In genomic region chr4:25563071-25563564, GRCh38 we compare ENCODE assay signal across 13 cellular contexts.
A peak's percentile ranks its signal among the peaks of the same experiment; 100 is the strongest.
DNase-seq lines count a peak whose midpoint lies in the region; ATAC-seq and TF ChIP-seq lines count a peak whose summit lies in the region.
"Had no signal": no experiment of that assay in that cellular context is flagged by ENCODE, and none has a peak within 500 bp of the region (broad histone marks: within the 10 kb centered on the region; RNA-seq: fewer than 3 reads in every experiment).

No MANE protein-coding gene starts in this region.

- no peak for TF ChIP-seq CTCF in lung (IDR thresholded peaks at IDR 0.05; ENCODE audit: control extremely low read depth, extremely low read depth)
- TF ChIP-seq CTCF in gastroesophageal sphincter (IDR thresholded peaks at IDR 0.05), result no peak

- no peak overlapping the region for H3K4me3 ChIP-seq in lung
- no peak overlapping the region for H3K4me3 ChIP-seq in gastroesophageal sphincter

- peak; percentile 79 for DNase-seq in DMS153 (lab: John Stamatoyannopoulos, UW)
- DNase-seq in NCI-H1417 treated with DMSO at 0.1 percent for 48 hours (lab: John Stamatoyannopoulos, UW), result peak; percentile 70
- peak; percentile 75 for DNase-seq in NCI-H748 (lab: John Stamatoyannopoulos, UW; ENCODE audit: unreplicated experiment)
- peak; percentile 74 for DNase-seq in lung (ENCODE audit: low spot score)
- DNase-seq in hepatic stellate cell (ENCODE audit: low spot score), result no peak
- DNase-seq in globus pallidus (ENCODE audit: low spot score), result no peak
- DNase-seq: activated naive CD4-positive, alpha-beta T cell treated with anti-CD3 and anti-CD28 coated beads for 36 hours; KBM-7; kidney glomerular epithelial cell; stimulated activated CD4-positive, alpha-beta T cell treated with anti-CD3 and anti-CD28 coated beads, Interleukin-4, amount 100 ng/mL, for 4 hours; stimulated activated naive B cell treated with anti-CD40 and anti-IgM and Interleukin-4, amounts not matched to agents 10 μg/mL and 1 μg/mL and 100 μg/mL, for 72 hours had no signal

- WGBS in lung, 2 donors, result 58 to 70% methylated on average over 8 of the region's 8 CpGs
- 67 to 81% methylated on average over 3 to 5 of the region's 8 CpGs for WGBS in gastroesophageal sphincter (ENCODE audit: low coverage in 1 of 2), 2 donors

- H3K27ac ChIP-seq in lung (ENCODE audit: low read depth in 1 of 2, low read length in 1 of 2) (peak overlapping the region in 1 of 2 donors; percentile 39), gastroesophageal sphincter (no peak overlapping the region)

- no peak for TF ChIP-seq POLR2A in gastroesophageal sphincter (IDR thresholded peaks at IDR 0.05)

- no peaks in the 10 kb centered on the region for H3K4me1 ChIP-seq in lung (ENCODE audit: control insufficient read depth in 2 of 2, insufficient read depth in 2 of 2, low read length in 2 of 2)
- no peaks in the 10 kb centered on the region for H3K4me1 ChIP-seq in gastroesophageal sphincter

- H3K27me3 ChIP-seq in lung (ENCODE audit: control insufficient read depth, insufficient read depth), result no peaks in the 10 kb centered on the region
- H3K27me3 ChIP-seq in gastroesophageal sphincter, result no peaks in the 10 kb centered on the region

- ATAC-seq in lung (ENCODE audit: insufficient read depth, low FRiP score) (no peak), gastroesophageal sphincter (no peak), GM21515 (IDR thresholded peaks at IDR 0.05; ENCODE audit: unreplicated experiment) (no peak)
- ATAC-seq: stimulated activated naive B cell treated with anti-CD40 and anti-IgM and Interleukin-4, amounts not matched to agents 10 μg/mL and 1 μg/mL and 100 μg/mL, for 72 hours had no signal

- TF ChIP-seq EP300 in gastroesophageal sphincter (IDR thresholded peaks at IDR 0.05), result no peak

- no peaks in the 10 kb centered on the region for H3K9me3 ChIP-seq in lung (ENCODE audit: control insufficient read depth in 2 of 2, insufficient read depth in 1 of 2, low read length in 1 of 2)
- H3K9me3 ChIP-seq in gastroesophageal sphincter, result no peaks in the 10 kb centered on the region

- H3K36me3 ChIP-seq in lung (ENCODE audit: control insufficient read depth in 2 of 2, insufficient read depth in 2 of 2, low read length in 2 of 2), result no peaks in the 10 kb centered on the region
- no peaks in the 10 kb centered on the region for H3K36me3 ChIP-seq in gastroesophageal sphincter

Comparison
In these comparisons a context has a peak if more than half of its experiments do, and no peak if none do; other contexts are left out.
1. DNase-seq: peak in DMS153 (single experiment), NCI-H1417 treated with DMSO at 0.1 percent for 48 hours (single experiment), NCI-H748 (single experiment) and lung (single experiment); none in hepatic stellate cell (single experiment) and globus pallidus (single experiment).